8 cellular contexts compared by ENCODE assay signal in genomic region chr20:45857114-45857835, GRCh38. TPM values are rescaled to one million over a fixed set of nuclear protein-coding genes. Genes with fewer than 3 reads are reported as not detected.
DNase-seq lines count a peak whose midpoint lies in the region; ATAC-seq and TF ChIP-seq lines count a peak whose summit lies in the region.

Gene ACOT8, minus strand, starts transcription at chr20:45857392. Its CDS starts 77 bp downstream, at chr20:45857315.
Gene ZSWIM3, plus strand, starts transcription at chr20:45857614. Its CDS starts 212 bp downstream, at chr20:45857826.

- H3K4me1 Mint-ChIP-seq in activated naive CD8-positive, alpha-beta T cell treated with anti-CD3 and anti-CD28 coated beads, Interleukin-2, amount 50 U/mL, for 24 hours, result peaks cover 38% of the 10 kb centered on the region

- DNase-seq in GM12865 (ENCODE audit: low read depth), result peak; percentile 100
- peak; percentile 99 for DNase-seq in NCI-H1105 treated with DMSO at 0.1 percent for 48 hours (lab: John Stamatoyannopoulos, UW)
- peak; percentile 98 for DNase-seq in SKM-1 treated with dmso at 0.1 percent for 144 hours (lab: John Stamatoyannopoulos, UW; ENCODE audit: unreplicated experiment)
- DNase-seq in activated naive CD8-positive, alpha-beta T cell treated with anti-CD3 and anti-CD28 coated beads, Interleukin-2, amount 50 U/mL, for 24 hours, result peak; percentile 90
- peak; percentile 95 for DNase-seq in cardiac septum (ENCODE audit: low spot score)
- DNase-seq in tibial nerve (ENCODE audit: low spot score in 2 of 2), result peak; percentile 91 to 100

- peak within 1 kb of the TSS; percentile 82 for H3K9ac ChIP-seq in parathyroid adenoma

- H3K27me3 Mint-ChIP-seq in activated naive CD8-positive, alpha-beta T cell treated with anti-CD3 and anti-CD28 coated beads, Interleukin-2, amount 50 U/mL, for 24 hours, result no peaks in the 10 kb centered on the region

- peak; percentile 97 for ATAC-seq in HG02678 (IDR thresholded peaks at IDR 0.05; ENCODE audit: unreplicated experiment)
- ATAC-seq in activated naive CD8-positive, alpha-beta T cell treated with anti-CD3 and anti-CD28 coated beads, Interleukin-2, amount 50 U/mL, for 24 hours, result peak; percentile 99

- H3K79me2 ChIP-seq in parathyroid adenoma, result peaks cover 28% of the 10 kb centered on the region

- WGBS in tibial nerve, 2 donors, result 0% methylated on average over 22 to 34 of the region's 35 CpGs

- peak; percentile 36 to 79 for TF ChIP-seq POLR2A in tibial nerve (IDR thresholded peaks at IDR 0.05)

- H3K4me3 ChIP-seq in GM12865 (ENCODE audit: low read depth, low read length), result peak within 1 kb of the TSS; percentile 81
- peak within 1 kb of the TSS; percentile 84 for H3K4me3 ChIP-seq in parathyroid adenoma (ENCODE audit: low read depth, low read length)
- H3K4me3 ChIP-seq in tibial nerve, result peak within 1 kb of the TSS; percentile 66 to 99 (median 88)

- H3K36me3 Mint-ChIP-seq in activated naive CD8-positive, alpha-beta T cell treated with anti-CD3 and anti-CD28 coated beads, Interleukin-2, amount 50 U/mL, for 24 hours (ENCODE audit: low read depth), result peaks cover 2% of the 10 kb centered on the region

- TF ChIP-seq EP300 in tibial nerve (IDR thresholded peaks at IDR 0.05), result peak in 1 of 2 donors; percentile 80

- H3K9me3 ChIP-seq in parathyroid adenoma (ENCODE audit: control insufficient read depth, low read length) (no peaks in the 10 kb centered on the region), tibial nerve (no peaks in the 10 kb centered on the region)

- H3K27ac Mint-ChIP-seq in activated naive CD8-positive, alpha-beta T cell treated with anti-CD3 and anti-CD28 coated beads, Interleukin-2, amount 50 U/mL, for 24 hours, result peak within 1 kb of the TSS; percentile 96

- peak within 1 kb of the TSS; percentile 98 for H3K4me2 ChIP-seq in parathyroid adenoma (ENCODE audit: low read length)

- TF ChIP-seq CTCF in GM12865 (IDR thresholded peaks at IDR 0.05; ENCODE audit: insufficient read depth, low read depth, low read length, missing control alignments), result no peak
- no peak for TF ChIP-seq CTCF in parathyroid adenoma (IDR thresholded peaks at IDR 0.05)
- peak in 1 of 5 experiments; percentile 29 for TF ChIP-seq CTCF in tibial nerve (IDR thresholded peaks at IDR 0.05)

- H2AFZ ChIP-seq in parathyroid adenoma, result peak within 1 kb of the TSS; percentile 99

- H3K27me3 ChIP-seq in parathyroid adenoma (ENCODE audit: control insufficient read depth, insufficient read depth, low read length), result no peaks in the 10 kb centered on the region
- no peaks in the 10 kb centered on the region for H3K27me3 ChIP-seq in tibial nerve

- peak within 1 kb of the TSS; percentile 87 for H3K27ac ChIP-seq in parathyroid adenoma
- peak within 1 kb of the TSS; percentile 37 to 87 (median 82) for H3K27ac ChIP-seq in tibial nerve

- no peaks in the 10 kb centered on the region for H3K9me3 Mint-ChIP-seq in activated naive CD8-positive, alpha-beta T cell treated with anti-CD3 and anti-CD28 coated beads, Interleukin-2, amount 50 U/mL, for 24 hours

- intact Hi-C loops in cardiac septum (cut with DNase I), result no loop called here

- H3K36me3 ChIP-seq in parathyroid adenoma (ENCODE audit: control insufficient read depth, insufficient read depth, low read length) (no peaks in the 10 kb centered on the region), tibial nerve (peaks cover 0 to 30% (median 0%) of the 10 kb centered on the region in 3 donors)

- H3K4me3 Mint-ChIP-seq in activated naive CD8-positive, alpha-beta T cell treated with anti-CD3 and anti-CD28 coated beads, Interleukin-2, amount 50 U/mL, for 24 hours, result peak within 1 kb of the TSS; percentile 95

- H3K4me1 ChIP-seq in parathyroid adenoma (peaks cover 10% of the 10 kb centered on the region), tibial nerve (peaks cover 0 to 51% (median 23%) of the 10 kb centered on the region in 4 donors)

RNA-seq across cellular contexts. Expression of gene ACOT8, which starts in this region (rescaled TPM):
- total RNA-seq in cardiac septum, result 24.9 TPM
- total RNA-seq in tibial nerve, result 10 to 100 TPM; 44.4 to 58.4 (median 52.5) TPM

RNA-seq across cellular contexts. Expression of gene ZSWIM3, which starts in this region (rescaled TPM):
- total RNA-seq in cardiac septum, result 2.0 TPM
- total RNA-seq in tibial nerve, result 1 to 10 TPM; 3.1 to 6.3 (median 4.8) TPM

Comparison
In these comparisons a context has a peak if more than half of its experiments do, and no peak if none do; other contexts are left out.
1. Peak in every context shown above with its lines: DNase-seq, ATAC-seq, H3K4me3 ChIP-seq and H3K27ac ChIP-seq.